In genomic region chr4:2432991-2433530, GRCh38 we compare ENCODE assay signal across 16 cellular contexts. TPM values are rescaled to one million over a fixed set of nuclear protein-coding genes. Genes with fewer than 3 reads are reported as not detected.
A peak's percentile ranks its signal among the peaks of the same experiment; 100 is the strongest.
DNase-seq lines count a peak whose midpoint lies in the region; ATAC-seq and TF ChIP-seq lines count a peak whose summit lies in the region.
"Had no signal": no experiment of that assay in that cellular context is flagged by ENCODE, and none has a peak within 500 bp of the region (broad histone marks: within the 10 kb centered on the region; RNA-seq: fewer than 3 reads in every experiment).

No MANE protein-coding gene starts in this region.

- no peak overlapping the region for H3K27ac Mint-ChIP-seq in CD14-positive monocyte
- H3K27ac Mint-ChIP-seq: activated naive CD8-positive, alpha-beta T cell treated with anti-CD3 and anti-CD28 coated beads, Interleukin-2, amount 50 U/mL, for 24 hours had no signal

- TF ChIP-seq CTCF in CD14-positive monocyte (IDR thresholded peaks at IDR 0.05), result no peak

- intact Hi-C loops in CD14-positive monocyte (cut with micrococcal nuclease), result no loop called here

- H3K36me3 Mint-ChIP-seq in CD14-positive monocyte, result no peaks in the 10 kb centered on the region

- peaks cover 4 to 25% (median 5%) of the 10 kb centered on the region in 7 donors for H3K9me3 Mint-ChIP-seq in CD14-positive monocyte
- H3K9me3 Mint-ChIP-seq: activated naive CD8-positive, alpha-beta T cell treated with anti-CD3 and anti-CD28 coated beads, Interleukin-2, amount 50 U/mL, for 24 hours had no signal

- H3K27me3 Mint-ChIP-seq in CD14-positive monocyte (ENCODE audit: low read depth in 3 of 3), result peaks cover 2 to 14% (median 4%) of the 10 kb centered on the region in 3 donors
- H3K27me3 Mint-ChIP-seq: activated naive CD8-positive, alpha-beta T cell treated with anti-CD3 and anti-CD28 coated beads, Interleukin-2, amount 50 U/mL, for 24 hours had no signal

- no peak overlapping the region for H3K4me3 Mint-ChIP-seq in CD14-positive monocyte
- H3K4me3 Mint-ChIP-seq: activated naive CD8-positive, alpha-beta T cell treated with anti-CD3 and anti-CD28 coated beads, Interleukin-2, amount 50 U/mL, for 24 hours had no signal

- no peaks in the 10 kb centered on the region for H3K4me1 Mint-ChIP-seq in CD14-positive monocyte
- H3K4me1 Mint-ChIP-seq: activated naive CD8-positive, alpha-beta T cell treated with anti-CD3 and anti-CD28 coated beads, Interleukin-2, amount 50 U/mL, for 24 hours had no signal

- peak; percentile 64 for DNase-seq in CD14-positive monocyte (ENCODE audit: low spot score)
- DNase-seq in RKO (ENCODE audit: low spot score), result peak; percentile 44
- DNase-seq in fibroblast of gingiva (ENCODE audit: low read depth), result peak; percentile 67
- DNase-seq in myocyte (ENCODE audit: low read depth), result peak; percentile 31
- DNase-seq in cortex of kidney (lab: John Stamatoyannopoulos, UW), result no peak
- no peak for DNase-seq in iPS-NIHi11 (ENCODE audit: low spot score)
- no peak for DNase-seq in NCI-H146 (lab: John Stamatoyannopoulos, UW)
- DNase-seq: activated naive CD8-positive, alpha-beta T cell treated with anti-CD3 and anti-CD28 coated beads, Interleukin-2, amount 50 U/mL, for 24 hours; NCI-H1105 treated with DMSO at 0.1 percent for 48 hours; NK-92 treated with Interleukin-12 subunit alpha and Interleukin-12 subunit beta, amount 100 ng/mL, for 24 hours; ovary; T-helper 2 cell had no signal

- no peak for ATAC-seq in HG03280 (IDR thresholded peaks at IDR 0.05; ENCODE audit: unreplicated experiment)
- ATAC-seq: activated naive CD8-positive, alpha-beta T cell treated with anti-CD3 and anti-CD28 coated beads, Interleukin-2, amount 50 U/mL, for 24 hours had no signal

RNA-seq across cellular contexts. Expression of gene CFAP99, which starts 14.3 kb away (rescaled TPM):
- under 1 TPM in 1 of 2 donors, not detected in 1; 0.15 TPM for polyA plus RNA-seq in CD14-positive monocyte
- not detected in 2 replicates for total RNA-seq in myocyte
- 0.06 TPM for polyA plus RNA-seq in myocyte (2012)
- total RNA-seq: activated CD8-positive, alpha-beta memory T cell treated with anti-CD3 and anti-CD28 coated beads for 36 hours; kidney epithelial cell had no signal
- polyA plus RNA-seq: BJ had no signal

RNA-seq across cellular contexts. Expression of gene ZFYVE28, which starts 14.6 kb away (rescaled TPM):
- polyA plus RNA-seq in CD14-positive monocyte, result 1 to 10 TPM; 1.0 to 1.1 TPM
- total RNA-seq in myocyte, result 0.86 and 1.6 TPM in 2 replicates
- polyA plus RNA-seq in myocyte (2012), result 0.96 TPM

RNA-seq across cellular contexts. Expression of gene RNF4, which starts 35.8 kb away (rescaled TPM):
- 10 to 100 TPM; 28.8 to 37.0 TPM for polyA plus RNA-seq in CD14-positive monocyte
- total RNA-seq in myocyte, result 42.0 and 56.3 TPM in 2 replicates
- polyA plus RNA-seq in myocyte (2012), result 47.7 TPM

Comparison
In these comparisons a context has a peak if more than half of its experiments do, and no peak if none do; other contexts are left out.
1. DNase-seq: peak in CD14-positive monocyte (single experiment), RKO (single experiment), fibroblast of gingiva (single experiment) and myocyte (single experiment); none in cortex of kidney (single experiment), iPS-NIHi11 (single experiment) and NCI-H146 (single experiment).